1 cellular context compared by ENCODE assay signal in the genomic region with DNA sequence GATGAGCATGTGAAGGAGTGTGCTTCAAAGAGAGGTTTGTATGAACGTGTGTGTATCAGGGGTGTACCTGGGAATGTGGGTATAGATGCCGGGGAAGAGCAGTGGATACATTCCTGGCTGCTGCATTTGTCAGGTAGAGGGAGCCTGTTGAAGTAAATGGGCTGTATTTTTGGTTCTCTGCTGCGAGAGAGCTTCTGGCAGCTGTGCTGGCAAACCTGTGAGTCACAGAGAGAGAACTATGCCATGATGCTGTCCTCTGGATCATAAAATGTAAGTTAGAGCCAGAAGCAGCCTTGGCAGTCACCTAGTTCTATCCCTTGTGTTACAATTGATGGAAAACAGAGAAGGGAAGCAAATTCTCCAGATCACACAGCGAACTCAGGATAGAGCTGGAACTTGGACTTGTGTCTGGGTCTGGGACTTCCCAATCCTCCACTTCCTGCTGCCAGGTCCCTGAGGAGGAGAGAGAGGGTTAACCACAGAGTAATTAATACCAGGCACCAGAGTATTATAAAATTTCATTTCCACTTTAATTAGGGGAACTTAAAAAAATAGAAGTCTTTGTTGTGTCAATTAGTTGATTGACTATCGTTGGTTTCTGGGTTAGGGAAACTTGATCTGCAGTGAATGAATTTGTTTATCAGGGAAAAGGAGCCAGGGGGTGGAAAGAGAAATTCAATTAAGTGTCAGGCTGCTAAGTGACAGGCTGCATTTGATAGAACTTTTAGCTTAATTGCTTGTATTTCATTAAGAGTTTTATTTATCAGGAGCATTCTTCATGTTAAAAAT.
TF ChIP-seq lines count a peak whose summit lies in the region.

No MANE protein-coding gene starts in this region.

TF ChIP-seq in GM23338, 12 proteins besides CTCF, POLR2A, EP300 and RAD21 (continued from another document):
- TF ChIP-seq, protein P1, sequence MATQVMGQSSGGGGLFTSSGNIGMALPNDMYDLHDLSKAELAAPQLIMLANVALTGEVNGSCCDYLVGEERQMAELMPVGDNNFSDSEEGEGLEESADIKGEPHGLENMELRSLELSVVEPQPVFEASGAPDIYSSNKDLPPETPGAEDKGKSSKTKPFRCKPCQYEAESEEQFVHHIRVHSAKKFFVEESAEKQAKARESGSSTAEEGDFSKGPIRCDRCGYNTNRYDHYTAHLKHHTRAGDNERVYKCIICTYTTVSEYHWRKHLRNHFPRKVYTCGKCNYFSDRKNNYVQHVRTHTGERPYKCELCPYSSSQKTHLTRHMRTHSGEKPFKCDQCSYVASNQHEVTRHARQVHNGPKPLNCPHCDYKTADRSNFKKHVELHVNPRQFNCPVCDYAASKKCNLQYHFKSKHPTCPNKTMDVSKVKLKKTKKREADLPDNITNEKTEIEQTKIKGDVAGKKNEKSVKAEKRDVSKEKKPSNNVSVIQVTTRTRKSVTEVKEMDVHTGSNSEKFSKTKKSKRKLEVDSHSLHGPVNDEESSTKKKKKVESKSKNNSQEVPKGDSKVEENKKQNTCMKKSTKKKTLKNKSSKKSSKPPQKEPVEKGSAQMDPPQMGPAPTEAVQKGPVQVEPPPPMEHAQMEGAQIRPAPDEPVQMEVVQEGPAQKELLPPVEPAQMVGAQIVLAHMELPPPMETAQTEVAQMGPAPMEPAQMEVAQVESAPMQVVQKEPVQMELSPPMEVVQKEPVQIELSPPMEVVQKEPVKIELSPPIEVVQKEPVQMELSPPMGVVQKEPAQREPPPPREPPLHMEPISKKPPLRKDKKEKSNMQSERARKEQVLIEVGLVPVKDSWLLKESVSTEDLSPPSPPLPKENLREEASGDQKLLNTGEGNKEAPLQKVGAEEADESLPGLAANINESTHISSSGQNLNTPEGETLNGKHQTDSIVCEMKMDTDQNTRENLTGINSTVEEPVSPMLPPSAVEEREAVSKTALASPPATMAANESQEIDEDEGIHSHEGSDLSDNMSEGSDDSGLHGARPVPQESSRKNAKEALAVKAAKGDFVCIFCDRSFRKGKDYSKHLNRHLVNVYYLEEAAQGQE (IDR thresholded peaks at IDR 0.05; ENCODE audit: unreplicated experiment), result no peak
- TF ChIP-seq ZNF462 (CRISPR knock-in tag; IDR thresholded peaks at IDR 0.05), result no peak
- TF ChIP-seq NANOG (IDR thresholded peaks at IDR 0.05; ENCODE audit: borderline replicate concordance), result no peak
- TF ChIP-seq POLR2AphosphoS5 (IDR thresholded peaks at IDR 0.05; ENCODE audit: low read depth), result no peak
- no peak for TF ChIP-seq STAT1 (IDR thresholded peaks at IDR 0.05; ENCODE audit: unreplicated experiment)
